8 cellular contexts compared by ENCODE assay signal in genomic region chr1:25148673-25149300, GRCh38.
DNase-seq lines count a peak whose midpoint lies in the region; ATAC-seq, FAIRE-seq and TF ChIP-seq lines count a peak whose summit lies in the region.

No MANE protein-coding gene starts in this region.

- DNase-seq in AG09319 (ENCODE audit: extremely low read depth, low read depth) (no peak), GM19239 (ENCODE audit: insufficient read length, low spot score) (no peak), SW480 (ENCODE audit: low spot score) (peak; percentile 27), foreskin keratinocyte (peak in 1 of 2 donors; percentile 22), T1000 (lab: John Stamatoyannopoulos, UW) (no peak), NCI-H1048 (lab: John Stamatoyannopoulos, UW) (no peak)
- no peak for DNase-seq in activated CD4-positive, CD25-positive, alpha-beta regulatory T cell treated with anti-CD3 and anti-CD28 coated beads, Interleukin-2, amount 50 U/mL, for 72 hours

- H3K27me3 ChIP-seq in foreskin keratinocyte: peaks cover 27% of the 10 kb centered on the region

- FAIRE-seq in GM19239 (lab: Jason Lieb, UNC): peak; percentile 26

- ATAC-seq in foreskin keratinocyte: no peak
- ATAC-seq in GM21390 (IDR thresholded peaks at IDR 0.05; ENCODE audit: unreplicated experiment): no peak

- H3K4me1 ChIP-seq in foreskin keratinocyte: no peaks in the 10 kb centered on the region

- H3K27ac ChIP-seq in foreskin keratinocyte: no peak overlapping the region

- TF ChIP-seq CTCF in AG09319 (IDR thresholded peaks at IDR 0.05; ENCODE audit: low read depth, low read length) (peak; percentile 6), foreskin keratinocyte (conservative IDR thresholded peaks at IDR 0.05) (peak; percentile 67)
